27 cellular contexts compared by ENCODE assay signal in the genomic region with DNA sequence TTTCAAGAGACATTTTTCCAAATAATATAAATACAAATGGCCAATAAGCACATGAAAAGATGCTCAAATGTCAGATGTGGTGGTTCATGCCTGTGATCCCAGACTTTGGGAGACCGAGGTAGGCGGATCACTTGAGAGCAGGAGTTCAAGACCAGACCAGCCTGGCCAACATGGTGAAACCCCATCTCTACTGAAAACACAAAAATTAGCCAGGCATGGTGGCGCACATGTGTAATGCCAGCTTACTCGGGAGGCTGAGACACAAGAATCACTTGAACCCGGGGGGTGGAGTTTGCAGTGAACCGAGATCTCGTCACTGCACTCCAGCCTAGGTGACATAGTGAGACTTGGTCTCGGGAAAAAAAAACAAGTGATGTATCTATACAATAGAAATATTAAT.
"Had no signal": no experiment of that assay in that cellular context is flagged by ENCODE, and none has a peak within 500 bp of the region (broad histone marks: within the 10 kb centered on the region; RNA-seq: fewer than 3 reads in every experiment).

No MANE protein-coding gene starts in this region.

- ATAC-seq: activated CD4-positive, alpha-beta T cell treated with anti-CD3 and anti-CD28 coated beads for 36 hours; body of pancreas; effector memory CD8-positive, alpha-beta T cell; foreskin keratinocyte; gastrocnemius medialis had no signal

- H3K27me3 Mint-ChIP-seq: activated CD4-positive, alpha-beta memory T cell treated with anti-CD3 and anti-CD28 coated beads for 36 hours; activated CD4-positive, alpha-beta T cell treated with anti-CD3 and anti-CD28 coated beads for 36 hours; activated CD4-positive, alpha-beta T cell treated with anti-CD3 and anti-CD28 coated beads, Interleukin-2, amount 10 ng/mL, durations not matched to agents 24 days and 14 days; activated naive CD4-positive, alpha-beta T cell treated with anti-CD3 and anti-CD28 coated beads, Interleukin-2, amount 50 U/mL, for 24 hours; activated naive CD8-positive, alpha-beta T cell treated with anti-CD3 and anti-CD28 coated beads for 36 hours; activated T-cell treated with anti-CD3 and anti-CD28 coated beads, Interleukin-2, amount 50 U/mL, for 24 hours; effector memory CD8-positive, alpha-beta T cell had no signal

- H3K9me3 Mint-ChIP-seq: activated CD4-positive, alpha-beta memory T cell treated with anti-CD3 and anti-CD28 coated beads for 36 hours; activated CD4-positive, alpha-beta T cell treated with anti-CD3 and anti-CD28 coated beads, Interleukin-2, amount 10 ng/mL, durations not matched to agents 24 days and 14 days; activated naive CD4-positive, alpha-beta T cell treated with anti-CD3 and anti-CD28 coated beads for 36 hours; activated naive CD4-positive, alpha-beta T cell treated with anti-CD3 and anti-CD28 coated beads, Interleukin-2, amount 50 U/mL, for 24 hours; activated naive CD8-positive, alpha-beta T cell treated with anti-CD3 and anti-CD28 coated beads for 36 hours; activated T-cell treated with anti-CD3 and anti-CD28 coated beads, Interleukin-2, amount 50 U/mL, for 24 hours; activated T-helper 1 cell treated with anti-CD3 and anti-CD28 coated beads, Interleukin-12 subunit alpha, Interleukin-12 subunit beta, Interleukin-2, Interleukin-4 antibody, amounts not matched to agents 30 ng/mL and 10 ng/mL and 1 ng/mL, durations not matched to agents 14 hours and 24 hours and 36 hours; activated T-helper 2 cell treated with anti-CD3 and anti-CD28 coated beads, Interferon-gamma antibody, Interleukin-2, Interleukin-4, amounts not matched to agents 10 μg/mL and 5 μg/mL and 100 μg/mL, durations not matched to agents 14 hours and 24 hours and 36 hours; effector memory CD8-positive, alpha-beta T cell had no signal

- H3K27me3 ChIP-seq: body of pancreas, esophagus muscularis mucosa, foreskin keratinocyte, gastrocnemius medialis had no signal

- H3K36me3 ChIP-seq: gastrocnemius medialis had no signal

- FAIRE-seq: colon had no signal

- H3K4me1 ChIP-seq: foreskin keratinocyte had no signal

- H3K27ac ChIP-seq: body of pancreas, esophagus muscularis mucosa, foreskin keratinocyte, gastrocnemius medialis had no signal

- DNase-seq: activated CD4-positive, alpha-beta memory T cell treated with anti-CD3 and anti-CD28 coated beads for 36 hours; activated CD4-positive, alpha-beta T cell treated with anti-CD3 and anti-CD28 coated beads for 36 hours; activated CD4-positive, alpha-beta T cell treated with anti-CD3 and anti-CD28 coated beads, Interleukin-2, amount 10 ng/mL, durations not matched to agents 24 days and 14 days; activated CD4-positive, CD25-positive, alpha-beta regulatory T cell; activated CD4-positive, CD25-positive, alpha-beta regulatory T cell treated with anti-CD3 and anti-CD28 coated beads, Interleukin-2, amount 50 U/mL, for 72 hours; activated CD8-positive, alpha-beta memory T cell treated with anti-CD3 and anti-CD28 coated beads, Interleukin-2, amount 50 U/mL, for 48 hours; activated effector memory CD4-positive, alpha-beta T cell treated with anti-CD3 and anti-CD28 coated beads, Interleukin-2, amount 50 U/mL, for 16 hours; activated naive CD4-positive, alpha-beta T cell treated with anti-CD3 and anti-CD28 coated beads for 36 hours; activated naive CD8-positive, alpha-beta T cell treated with anti-CD3 and anti-CD28 coated beads for 36 hours; activated T-cell treated with anti-CD3 and anti-CD28 coated beads for 4 hours; activated T-cell treated with anti-CD3 and anti-CD28 coated beads, Interleukin-2, amount 50 U/mL, for 24 hours; amniotic stem cell; body of pancreas; caudate nucleus; cortex of kidney; dermis blood vessel endothelial cell; effector CD4-positive, alpha-beta T cell; effector memory CD8-positive, alpha-beta T cell; erythroblast; foreskin keratinocyte; gastrocnemius medialis; T-helper 2 cell had no signal

- H3K9me3 ChIP-seq: body of pancreas, esophagus muscularis mucosa, gastrocnemius medialis had no signal

- H3K4me3 Mint-ChIP-seq: activated CD4-positive, alpha-beta memory T cell treated with anti-CD3 and anti-CD28 coated beads for 36 hours; activated CD4-positive, alpha-beta T cell treated with anti-CD3 and anti-CD28 coated beads for 36 hours; activated CD4-positive, alpha-beta T cell treated with anti-CD3 and anti-CD28 coated beads, Interleukin-2, amount 10 ng/mL, durations not matched to agents 24 days and 14 days; activated naive CD4-positive, alpha-beta T cell treated with anti-CD3 and anti-CD28 coated beads for 36 hours; activated naive CD4-positive, alpha-beta T cell treated with anti-CD3 and anti-CD28 coated beads, Interleukin-2, amount 50 U/mL, for 24 hours; activated naive CD8-positive, alpha-beta T cell treated with anti-CD3 and anti-CD28 coated beads for 36 hours; activated T-cell treated with anti-CD3 and anti-CD28 coated beads, Interleukin-2, amount 50 U/mL, for 24 hours; activated T-helper 1 cell treated with anti-CD3 and anti-CD28 coated beads, Interleukin-12 subunit alpha, Interleukin-12 subunit beta, Interleukin-2, Interleukin-4 antibody, amounts not matched to agents 30 ng/mL and 10 ng/mL and 1 ng/mL, durations not matched to agents 14 hours and 24 hours and 36 hours; effector memory CD8-positive, alpha-beta T cell had no signal

- H3K27ac Mint-ChIP-seq: activated CD4-positive, alpha-beta memory T cell treated with anti-CD3 and anti-CD28 coated beads for 36 hours; activated CD4-positive, alpha-beta T cell treated with anti-CD3 and anti-CD28 coated beads, Interleukin-2, amount 10 ng/mL, durations not matched to agents 24 days and 14 days; activated naive CD8-positive, alpha-beta T cell treated with anti-CD3 and anti-CD28 coated beads for 36 hours; activated T-cell treated with anti-CD3 and anti-CD28 coated beads, Interleukin-2, amount 50 U/mL, for 24 hours; activated T-helper 2 cell treated with anti-CD3 and anti-CD28 coated beads, Interferon-gamma antibody, Interleukin-2, Interleukin-4, amounts not matched to agents 10 μg/mL and 5 μg/mL and 100 μg/mL, durations not matched to agents 14 hours and 24 hours and 36 hours; effector memory CD8-positive, alpha-beta T cell had no signal

- H3K4me3 ChIP-seq: body of pancreas, esophagus muscularis mucosa, gastrocnemius medialis had no signal

- H3K36me3 Mint-ChIP-seq: activated CD4-positive, alpha-beta memory T cell treated with anti-CD3 and anti-CD28 coated beads for 36 hours; activated naive CD4-positive, alpha-beta T cell treated with anti-CD3 and anti-CD28 coated beads, Interleukin-2, amount 50 U/mL, for 24 hours; activated naive CD8-positive, alpha-beta T cell treated with anti-CD3 and anti-CD28 coated beads for 36 hours had no signal
